In the genomic region with DNA sequence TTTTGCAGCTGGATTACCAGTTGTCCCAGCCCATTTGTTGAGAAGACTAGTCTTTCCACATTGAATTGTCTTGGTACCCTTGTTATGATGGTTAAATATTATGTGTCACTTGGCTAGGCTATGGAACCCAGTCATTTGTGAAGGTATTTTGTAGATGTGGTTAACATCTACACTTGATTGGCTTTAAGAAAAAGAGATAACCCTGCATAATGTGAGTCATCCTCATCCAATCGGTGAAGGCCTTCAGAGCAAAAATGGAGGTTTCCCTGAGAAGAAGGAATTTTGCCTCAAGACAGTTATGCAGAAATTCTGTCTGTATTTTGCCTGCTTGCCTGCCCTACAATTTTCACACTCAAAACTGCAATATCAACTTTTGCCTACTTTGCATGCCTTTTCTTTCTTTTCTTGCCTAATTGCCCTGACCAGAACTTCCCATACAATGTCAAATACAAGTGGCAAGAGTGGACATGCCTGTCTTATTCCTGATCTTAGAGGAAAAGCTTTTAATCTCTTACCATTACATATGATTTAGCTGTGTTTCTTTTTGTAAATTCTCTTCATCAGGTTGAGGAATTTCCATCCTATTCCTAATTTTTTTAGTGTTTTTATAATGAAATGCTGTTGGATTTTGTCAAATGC, we compare ENCODE assay signal across 8 cellular contexts.
DNase-seq lines count a peak whose midpoint lies in the region; FAIRE-seq and TF ChIP-seq lines count a peak whose summit lies in the region.
"Not testable (repeated sequence)": the region's sequence is repeated elsewhere in the genome, so short reads cannot be mapped to it uniquely, and the experiment has no call there.

No MANE protein-coding gene starts in this region.

- TF ChIP-seq CTCF in HFFc6 (IDR thresholded peaks at IDR 0.05); astrocyte (IDR thresholded peaks at IDR 0.05; ENCODE audit: insufficient read depth, low read depth, low read length); epithelial cell of esophagus (IDR thresholded peaks at IDR 0.05; ENCODE audit: insufficient read depth, low read depth, low read length, missing control alignments); keratinocyte (optimal IDR thresholded peaks at IDR 0.05 in 1 of 3, IDR thresholded peaks at IDR 0.05 in 1 of 3, conservative IDR thresholded peaks at IDR 0.05 in 1 of 3; ENCODE audit: extremely low read depth in 1 of 3, insufficient read depth in 2 of 3, low read length in 3 of 3); mesothelial cell of epicardium (IDR thresholded peaks at IDR 0.05; ENCODE audit: unreplicated experiment): not testable (repeated sequence)

- H3K27me3 Mint-ChIP-seq in HFFc6 (ENCODE audit: insufficient read depth); astrocyte (ENCODE audit: low read depth, unreplicated experiment); mesothelial cell of epicardium (ENCODE audit: low read depth): not testable (repeated sequence)

- DNase-seq in ACHN, result peak; percentile 82
- not testable (repeated sequence) for DNase-seq in HFFc6; keratinocyte (ENCODE audit: low read depth, low spot score); mesothelial cell of epicardium (ENCODE audit: low spot score in 2 of 2, unreplicated experiment in 2 of 2)
- DNase-seq in RPMI7951 (ENCODE audit: low read depth), result peak; percentile 61
- peak; percentile 44 for DNase-seq in astrocyte (ENCODE audit: low read depth)
- peak; percentile 46 for DNase-seq in epithelial cell of esophagus (ENCODE audit: low read depth)

- not testable (repeated sequence) for H3K36me3 Mint-ChIP-seq in HFFc6 (ENCODE audit: low read depth); astrocyte (ENCODE audit: low read depth, unreplicated experiment); mesothelial cell of epicardium

- not testable (repeated sequence) for H2AFZ ChIP-seq in astrocyte (ENCODE audit: low read depth, low read length)
- H2AFZ ChIP-seq in keratinocyte (ENCODE audit: control insufficient read depth, low read length), result peak overlapping the region; percentile 56

- in situ Hi-C loops in ACHN (cut with HindIII; ENCODE audit: low pct_ligation_motif_present, low pct_unique_long_range_greater_than_20kb, low sequenced_read_pairs), result not testable (repeated sequence)

- not testable (repeated sequence) for H3K27me3 ChIP-seq in astrocyte (ENCODE audit: insufficient read depth, low read length); keratinocyte (ENCODE audit: control insufficient read depth, extremely low read depth, insufficient read depth, low read length); subcutaneous abdominal adipose tissue (ENCODE audit: control insufficient read depth in 5 of 5, insufficient read depth in 4 of 5, low read length in 5 of 5)

- not testable (repeated sequence) for H3K9me3 Mint-ChIP-seq in HFFc6; astrocyte (ENCODE audit: unreplicated experiment); mesothelial cell of epicardium

- FAIRE-seq in astrocyte (lab: Jason Lieb, UNC), result not testable (repeated sequence)
- peak; percentile 69 for FAIRE-seq in keratinocyte (lab: Jason Lieb, UNC)

- peak overlapping the region; percentile 5; the same call in 1 of the 2 replicates for H3K27ac Mint-ChIP-seq in HFFc6
- H3K27ac Mint-ChIP-seq in astrocyte (ENCODE audit: unreplicated experiment), result not testable (repeated sequence)
- peak overlapping the region; percentile 24 for H3K27ac Mint-ChIP-seq in mesothelial cell of epicardium

- H3K4me2 ChIP-seq in astrocyte (ENCODE audit: low read length); keratinocyte (ENCODE audit: control insufficient read depth, extremely low read depth, insufficient read depth, low read depth, low read length): not testable (repeated sequence)

- H4K20me1 ChIP-seq in astrocyte (ENCODE audit: insufficient read depth, low read length); keratinocyte (ENCODE audit: control insufficient read depth, extremely low read depth, insufficient read depth, low read length): not testable (repeated sequence)

- dilution Hi-C loops in keratinocyte (cut with MboI; ENCODE audit: extremely low pct_ligation_motif_present, low sequenced_read_pairs), result not testable (repeated sequence)

- H3K4me1 Mint-ChIP-seq in HFFc6 (ENCODE audit: low read depth), result peaks cover 11% of the 10 kb centered on the region
- peaks cover 15% of the 10 kb centered on the region for H3K4me1 Mint-ChIP-seq in astrocyte (ENCODE audit: low read depth, unreplicated experiment)
- H3K4me1 Mint-ChIP-seq in mesothelial cell of epicardium, result peaks cover 13% of the 10 kb centered on the region

- not testable (repeated sequence) for H3K9ac ChIP-seq in astrocyte (ENCODE audit: low read length); keratinocyte (ENCODE audit: control insufficient read depth, extremely low read depth, insufficient read depth, low read length); subcutaneous abdominal adipose tissue (ENCODE audit: low read length in 5 of 5)

- H3K4me3 Mint-ChIP-seq in HFFc6; astrocyte (ENCODE audit: unreplicated experiment); mesothelial cell of epicardium: not testable (repeated sequence)

- H3K9me3 ChIP-seq in astrocyte (ENCODE audit: insufficient read depth, low read depth, low read length); keratinocyte (ENCODE audit: control insufficient read depth, low read depth, low read length); subcutaneous abdominal adipose tissue (ENCODE audit: control insufficient read depth in 5 of 5, low read length in 5 of 5): not testable (repeated sequence)

- not testable (repeated sequence) for H3K4me3 ChIP-seq in astrocyte (ENCODE audit: insufficient read depth, low read depth, low read length); epithelial cell of esophagus (ENCODE audit: low read length); keratinocyte (ENCODE audit: control insufficient read depth in 2 of 3, extremely low read depth in 1 of 3, insufficient read depth in 2 of 3, low read depth in 1 of 3, low read length in 3 of 3); subcutaneous abdominal adipose tissue (ENCODE audit: low read depth in 1 of 5, low read length in 5 of 5)

- H3K79me2 ChIP-seq in astrocyte (ENCODE audit: insufficient read depth, low read length); keratinocyte (ENCODE audit: control insufficient read depth, insufficient read depth, low read length): not testable (repeated sequence)

- not testable (repeated sequence) for H3K36me3 ChIP-seq in astrocyte (ENCODE audit: insufficient read depth, low read length); keratinocyte (ENCODE audit: control insufficient read depth in 2 of 2, extremely low read depth in 1 of 2, insufficient read depth in 2 of 2, low read length in 2 of 2); subcutaneous abdominal adipose tissue (ENCODE audit: control insufficient read depth in 5 of 5, insufficient read depth in 5 of 5, low read length in 5 of 5)

- not testable (repeated sequence) for H3K4me1 ChIP-seq in astrocyte (ENCODE audit: insufficient read depth, low read length); keratinocyte (ENCODE audit: control insufficient read depth, extremely low read depth, insufficient read depth, low read length)
- peaks cover 0 to 18% (median 2%) of the 10 kb centered on the region in 5 donors for H3K4me1 ChIP-seq in subcutaneous abdominal adipose tissue (ENCODE audit: control insufficient read depth in 5 of 5, insufficient read depth in 5 of 5, low read length in 5 of 5)

- H3K27ac ChIP-seq in astrocyte (ENCODE audit: low read depth, low read length); keratinocyte (ENCODE audit: control insufficient read depth, insufficient read depth, low read length): not testable (repeated sequence)
- H3K27ac ChIP-seq in subcutaneous abdominal adipose tissue (ENCODE audit: low read depth, low read length), result peak overlapping the region; percentile 55

- H3K9me1 ChIP-seq in keratinocyte (ENCODE audit: control insufficient read depth, extremely low read depth, insufficient read depth, low read length), result not testable (repeated sequence)
